ENCODE assay signal across 1 cellular context in the genomic region with DNA sequence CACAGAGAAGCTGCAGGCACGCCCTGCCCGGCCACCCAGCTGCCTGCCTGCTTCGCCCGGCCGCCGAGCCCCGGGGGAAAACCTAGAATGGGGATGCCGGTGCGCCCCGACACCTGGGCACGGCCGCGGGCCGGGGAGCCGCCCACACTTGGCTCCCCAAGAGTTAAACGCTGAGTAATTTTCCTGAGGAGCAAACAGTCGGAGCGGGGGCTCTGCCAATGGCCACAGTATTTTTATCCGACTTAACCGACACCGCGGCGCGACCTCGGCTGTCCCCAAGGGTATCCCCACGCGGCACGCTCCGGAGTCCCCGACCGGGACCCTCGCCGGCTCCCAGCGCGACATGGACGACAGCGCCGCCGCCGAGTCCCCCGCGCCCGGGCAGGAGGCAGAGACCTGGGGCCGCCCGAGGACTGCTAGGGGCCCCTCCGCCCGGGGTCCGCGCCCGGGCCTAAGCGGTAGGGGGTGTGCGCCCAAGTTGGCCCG.
TF ChIP-seq lines count a peak whose summit lies in the region.

No MANE protein-coding gene starts in this region.

TF ChIP-seq in HepG2, 621 proteins besides CTCF, POLR2A, EP300 and RAD21 (continued from another document and continues in another):
- TF ChIP-seq, protein P1, sequence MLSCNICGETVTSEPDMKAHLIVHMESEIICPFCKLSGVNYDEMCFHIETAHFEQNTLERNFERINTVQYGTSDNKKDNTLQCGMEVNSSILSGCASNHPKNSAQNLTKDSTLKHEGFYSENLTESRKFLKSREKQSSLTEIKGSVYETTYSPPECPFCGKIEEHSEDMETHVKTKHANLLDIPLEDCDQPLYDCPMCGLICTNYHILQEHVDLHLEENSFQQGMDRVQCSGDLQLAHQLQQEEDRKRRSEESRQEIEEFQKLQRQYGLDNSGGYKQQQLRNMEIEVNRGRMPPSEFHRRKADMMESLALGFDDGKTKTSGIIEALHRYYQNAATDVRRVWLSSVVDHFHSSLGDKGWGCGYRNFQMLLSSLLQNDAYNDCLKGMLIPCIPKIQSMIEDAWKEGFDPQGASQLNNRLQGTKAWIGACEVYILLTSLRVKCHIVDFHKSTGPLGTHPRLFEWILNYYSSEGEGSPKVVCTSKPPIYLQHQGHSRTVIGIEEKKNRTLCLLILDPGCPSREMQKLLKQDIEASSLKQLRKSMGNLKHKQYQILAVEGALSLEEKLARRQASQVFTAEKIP (CRISPR knock-in tag; IDR thresholded peaks at IDR 0.05; ENCODE audit: borderline replicate concordance) = no peak
- TF ChIP-seq, protein P2, sequence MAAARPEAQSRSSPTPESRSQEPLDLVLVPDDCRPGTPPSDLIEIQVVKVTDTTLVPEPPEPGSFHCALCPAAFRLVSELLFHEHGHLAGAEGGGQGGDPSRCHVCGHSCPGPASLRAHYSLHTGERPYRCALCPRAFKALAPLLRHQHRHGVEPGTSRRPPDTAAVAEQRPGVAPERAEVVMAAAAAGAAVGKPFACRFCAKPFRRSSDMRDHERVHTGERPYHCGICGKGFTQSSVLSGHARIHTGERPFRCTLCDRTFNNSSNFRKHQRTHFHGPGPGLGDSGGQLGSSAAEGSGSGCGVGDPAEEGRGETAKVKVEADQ (CRISPR knock-in tag; IDR thresholded peaks at IDR 0.05; ENCODE audit: borderline replicate concordance) = peak; percentile 45; the same call in 1 of the 2 replicates
- TF ChIP-seq GZF1 (CRISPR knock-in tag; IDR thresholded peaks at IDR 0.05) (no peak), STAG1 (CRISPR knock-in tag; IDR thresholded peaks at IDR 0.05) (0 out of 2 replicates have a peak, but pooled peaks have one; percentile 1), ZNF547 (CRISPR knock-in tag; IDR thresholded peaks at IDR 0.05) (peak; percentile 78), RFXAP (CRISPR knock-in tag; IDR thresholded peaks at IDR 0.05; ENCODE audit: borderline replicate concordance) (0 out of 2 replicates have a peak, but pooled peaks have one; percentile 12), ZNF720 (CRISPR knock-in tag; IDR thresholded peaks at IDR 0.05) (no peak), ZNF703 (CRISPR knock-in tag; IDR thresholded peaks at IDR 0.05; ENCODE audit: borderline replicate concordance) (peak; percentile 68; the same call in 1 of the 2 replicates), NKX3-1 (CRISPR knock-in tag; IDR thresholded peaks at IDR 0.05) (0 out of 2 replicates have a peak, but pooled peaks have one; percentile 12), RCOR2 (CRISPR knock-in tag; IDR thresholded peaks at IDR 0.05) (no peak), ZSCAN30 (CRISPR knock-in tag; IDR thresholded peaks at IDR 0.05) (no peak), ZNF652 (CRISPR knock-in tag; IDR thresholded peaks at IDR 0.05; ENCODE audit: borderline replicate concordance, low read depth) (no peak), HCFC1 (IDR thresholded peaks at IDR 0.05; ENCODE audit: low read depth, low read length) (no peak), ZNF337 (CRISPR knock-in tag; IDR thresholded peaks at IDR 0.05; ENCODE audit: borderline replicate concordance, low read depth) (0 out of 2 replicates have a peak, but pooled peaks have one; percentile 52), KAT7 (CRISPR knock-in tag; IDR thresholded peaks at IDR 0.05; ENCODE audit: borderline replicate concordance) (no peak), ZNF333 (CRISPR knock-in tag; IDR thresholded peaks at IDR 0.05; ENCODE audit: borderline replicate concordance) (peak; percentile 22; the same call in 1 of the 2 replicates), ZNF737 (CRISPR knock-in tag; IDR thresholded peaks at IDR 0.05; ENCODE audit: borderline replicate concordance) (0 out of 2 replicates have a peak, but pooled peaks have one; percentile 52), KDM5B (CRISPR knock-in tag; IDR thresholded peaks at IDR 0.05; ENCODE audit: borderline replicate concordance) (peak; percentile 7), RFXANK (CRISPR knock-in tag; IDR thresholded peaks at IDR 0.05) (no peak), ZNF101 (CRISPR knock-in tag; IDR thresholded peaks at IDR 0.05; ENCODE audit: borderline replicate concordance, low read depth) (no peak), ZFP37 (CRISPR knock-in tag; IDR thresholded peaks at IDR 0.05; ENCODE audit: borderline replicate concordance) (no peak), RORA (CRISPR knock-in tag; IDR thresholded peaks at IDR 0.05) (0 out of 2 replicates have a peak, but pooled peaks have one; percentile 77), ZNF850 (CRISPR knock-in tag; conservative IDR thresholded peaks at IDR 0.05) (no peak), SP140L (CRISPR knock-in tag; IDR thresholded peaks at IDR 0.05; ENCODE audit: borderline replicate concordance) (no peak), ZNF12 (CRISPR knock-in tag; IDR thresholded peaks at IDR 0.05) (no peak), ELF3 (CRISPR knock-in tag; IDR thresholded peaks at IDR 0.05) (no peak), ZSCAN22 (CRISPR knock-in tag; IDR thresholded peaks at IDR 0.05) (no peak), MTA3 (CRISPR knock-in tag; IDR thresholded peaks at IDR 0.05) (no peak), MEF2D (CRISPR knock-in tag; IDR thresholded peaks at IDR 0.05) (no peak)
- TF ChIP-seq, protein P3, sequence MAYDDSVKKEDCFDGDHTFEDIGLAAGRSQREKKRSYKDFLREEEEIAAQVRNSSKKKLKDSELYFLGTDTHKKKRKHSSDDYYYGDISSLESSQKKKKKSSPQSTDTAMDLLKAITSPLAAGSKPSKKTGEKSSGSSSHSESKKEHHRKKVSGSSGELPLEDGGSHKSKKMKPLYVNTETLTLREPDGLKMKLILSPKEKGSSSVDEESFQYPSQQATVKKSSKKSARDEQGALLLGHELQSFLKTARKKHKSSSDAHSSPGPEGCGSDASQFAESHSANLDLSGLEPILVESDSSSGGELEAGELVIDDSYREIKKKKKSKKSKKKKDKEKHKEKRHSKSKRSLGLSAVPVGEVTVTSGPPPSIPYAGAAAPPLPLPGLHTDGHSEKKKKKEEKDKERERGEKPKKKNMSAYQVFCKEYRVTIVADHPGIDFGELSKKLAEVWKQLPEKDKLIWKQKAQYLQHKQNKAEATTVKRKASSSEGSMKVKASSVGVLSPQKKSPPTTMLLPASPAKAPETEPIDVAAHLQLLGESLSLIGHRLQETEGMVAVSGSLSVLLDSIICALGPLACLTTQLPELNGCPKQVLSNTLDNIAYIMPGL (CRISPR knock-in tag; IDR thresholded peaks at IDR 0.05; ENCODE audit: borderline replicate concordance in 1 of 2, low read depth in 1 of 2) = peak in 1 of 2 experiments; percentile 62; a peak in 2 of 4 replicates
- TF ChIP-seq, protein P4, sequence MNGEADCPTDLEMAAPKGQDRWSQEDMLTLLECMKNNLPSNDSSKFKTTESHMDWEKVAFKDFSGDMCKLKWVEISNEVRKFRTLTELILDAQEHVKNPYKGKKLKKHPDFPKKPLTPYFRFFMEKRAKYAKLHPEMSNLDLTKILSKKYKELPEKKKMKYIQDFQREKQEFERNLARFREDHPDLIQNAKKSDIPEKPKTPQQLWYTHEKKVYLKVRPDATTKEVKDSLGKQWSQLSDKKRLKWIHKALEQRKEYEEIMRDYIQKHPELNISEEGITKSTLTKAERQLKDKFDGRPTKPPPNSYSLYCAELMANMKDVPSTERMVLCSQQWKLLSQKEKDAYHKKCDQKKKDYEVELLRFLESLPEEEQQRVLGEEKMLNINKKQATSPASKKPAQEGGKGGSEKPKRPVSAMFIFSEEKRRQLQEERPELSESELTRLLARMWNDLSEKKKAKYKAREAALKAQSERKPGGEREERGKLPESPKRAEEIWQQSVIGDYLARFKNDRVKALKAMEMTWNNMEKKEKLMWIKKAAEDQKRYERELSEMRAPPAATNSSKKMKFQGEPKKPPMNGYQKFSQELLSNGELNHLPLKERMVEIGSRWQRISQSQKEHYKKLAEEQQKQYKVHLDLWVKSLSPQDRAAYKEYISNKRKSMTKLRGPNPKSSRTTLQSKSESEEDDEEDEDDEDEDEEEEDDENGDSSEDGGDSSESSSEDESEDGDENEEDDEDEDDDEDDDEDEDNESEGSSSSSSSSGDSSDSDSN (CRISPR knock-in tag; IDR thresholded peaks at IDR 0.05) = peak; percentile 34; the same call in 1 of the 2 replicates
- TF ChIP-seq, protein P5, sequence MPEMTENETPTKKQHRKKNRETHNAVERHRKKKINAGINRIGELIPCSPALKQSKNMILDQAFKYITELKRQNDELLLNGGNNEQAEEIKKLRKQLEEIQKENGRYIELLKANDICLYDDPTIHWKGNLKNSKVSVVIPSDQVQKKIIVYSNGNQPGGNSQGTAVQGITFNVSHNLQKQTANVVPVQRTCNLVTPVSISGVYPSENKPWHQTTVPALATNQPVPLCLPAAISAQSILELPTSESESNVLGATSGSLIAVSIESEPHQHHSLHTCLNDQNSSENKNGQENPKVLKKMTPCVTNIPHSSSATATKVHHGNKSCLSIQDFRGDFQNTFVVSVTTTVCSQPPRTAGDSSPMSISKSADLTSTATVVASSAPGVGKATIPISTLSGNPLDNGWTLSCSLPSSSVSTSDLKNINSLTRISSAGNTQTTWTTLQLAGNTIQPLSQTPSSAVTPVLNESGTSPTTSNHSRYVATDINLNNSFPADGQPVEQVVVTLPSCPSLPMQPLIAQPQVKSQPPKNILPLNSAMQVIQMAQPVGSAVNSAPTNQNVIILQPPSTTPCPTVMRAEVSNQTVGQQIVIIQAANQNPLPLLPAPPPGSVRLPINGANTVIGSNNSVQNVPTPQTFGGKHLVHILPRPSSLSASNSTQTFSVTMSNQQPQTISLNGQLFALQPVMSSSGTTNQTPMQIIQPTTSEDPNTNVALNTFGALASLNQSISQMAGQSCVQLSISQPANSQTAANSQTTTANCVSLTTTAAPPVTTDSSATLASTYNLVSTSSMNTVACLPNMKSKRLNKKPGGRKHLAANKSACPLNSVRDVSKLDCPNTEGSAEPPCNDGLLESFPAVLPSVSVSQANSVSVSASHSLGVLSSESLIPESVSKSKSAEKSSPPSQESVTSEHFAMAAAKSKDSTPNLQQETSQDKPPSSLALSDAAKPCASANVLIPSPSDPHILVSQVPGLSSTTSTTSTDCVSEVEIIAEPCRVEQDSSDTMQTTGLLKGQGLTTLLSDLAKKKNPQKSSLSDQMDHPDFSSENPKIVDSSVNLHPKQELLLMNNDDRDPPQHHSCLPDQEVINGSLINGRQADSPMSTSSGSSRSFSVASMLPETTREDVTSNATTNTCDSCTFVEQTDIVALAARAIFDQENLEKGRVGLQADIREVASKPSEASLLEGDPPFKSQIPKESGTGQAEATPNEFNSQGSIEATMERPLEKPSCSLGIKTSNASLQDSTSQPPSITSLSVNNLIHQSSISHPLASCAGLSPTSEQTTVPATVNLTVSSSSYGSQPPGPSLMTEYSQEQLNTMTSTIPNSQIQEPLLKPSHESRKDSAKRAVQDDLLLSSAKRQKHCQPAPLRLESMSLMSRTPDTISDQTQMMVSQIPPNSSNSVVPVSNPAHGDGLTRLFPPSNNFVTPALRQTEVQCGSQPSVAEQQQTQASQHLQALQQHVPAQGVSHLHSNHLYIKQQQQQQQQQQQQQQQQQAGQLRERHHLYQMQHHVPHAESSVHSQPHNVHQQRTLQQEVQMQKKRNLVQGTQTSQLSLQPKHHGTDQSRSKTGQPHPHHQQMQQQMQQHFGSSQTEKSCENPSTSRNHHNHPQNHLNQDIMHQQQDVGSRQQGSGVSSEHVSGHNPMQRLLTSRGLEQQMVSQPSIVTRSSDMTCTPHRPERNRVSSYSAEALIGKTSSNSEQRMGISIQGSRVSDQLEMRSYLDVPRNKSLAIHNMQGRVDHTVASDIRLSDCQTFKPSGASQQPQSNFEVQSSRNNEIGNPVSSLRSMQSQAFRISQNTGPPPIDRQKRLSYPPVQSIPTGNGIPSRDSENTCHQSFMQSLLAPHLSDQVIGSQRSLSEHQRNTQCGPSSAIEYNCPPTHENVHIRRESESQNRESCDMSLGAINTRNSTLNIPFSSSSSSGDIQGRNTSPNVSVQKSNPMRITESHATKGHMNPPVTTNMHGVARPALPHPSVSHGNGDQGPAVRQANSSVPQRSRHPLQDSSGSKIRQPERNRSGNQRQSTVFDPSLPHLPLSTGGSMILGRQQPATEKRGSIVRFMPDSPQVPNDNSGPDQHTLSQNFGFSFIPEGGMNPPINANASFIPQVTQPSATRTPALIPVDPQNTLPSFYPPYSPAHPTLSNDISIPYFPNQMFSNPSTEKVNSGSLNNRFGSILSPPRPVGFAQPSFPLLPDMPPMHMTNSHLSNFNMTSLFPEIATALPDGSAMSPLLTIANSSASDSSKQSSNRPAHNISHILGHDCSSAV (CRISPR knock-in tag; IDR thresholded peaks at IDR 0.05; ENCODE audit: borderline replicate concordance) = no peak
- TF ChIP-seq, protein P6, sequence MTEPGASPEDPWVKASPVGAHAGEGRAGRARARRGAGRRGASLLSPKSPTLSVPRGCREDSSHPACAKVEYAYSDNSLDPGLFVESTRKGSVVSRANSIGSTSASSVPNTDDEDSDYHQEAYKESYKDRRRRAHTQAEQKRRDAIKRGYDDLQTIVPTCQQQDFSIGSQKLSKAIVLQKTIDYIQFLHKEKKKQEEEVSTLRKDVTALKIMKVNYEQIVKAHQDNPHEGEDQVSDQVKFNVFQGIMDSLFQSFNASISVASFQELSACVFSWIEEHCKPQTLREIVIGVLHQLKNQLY (CRISPR knock-in tag; IDR thresholded peaks at IDR 0.05) = 0 out of 2 replicates have a peak, but pooled peaks have one; percentile 10
- TF ChIP-seq, protein P7, sequence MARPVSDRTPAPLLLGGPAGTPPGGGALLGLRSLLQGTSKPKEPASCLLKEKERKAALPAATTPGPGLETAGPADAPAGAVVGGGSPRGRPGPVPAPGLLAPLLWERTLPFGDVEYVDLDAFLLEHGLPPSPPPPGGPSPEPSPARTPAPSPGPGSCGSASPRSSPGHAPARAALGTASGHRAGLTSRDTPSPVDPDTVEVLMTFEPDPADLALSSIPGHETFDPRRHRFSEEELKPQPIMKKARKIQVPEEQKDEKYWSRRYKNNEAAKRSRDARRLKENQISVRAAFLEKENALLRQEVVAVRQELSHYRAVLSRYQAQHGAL (CRISPR knock-in tag; IDR thresholded peaks at IDR 0.05; ENCODE audit: not compliant biosample characterization) = no peak
- TF ChIP-seq, protein P8, sequence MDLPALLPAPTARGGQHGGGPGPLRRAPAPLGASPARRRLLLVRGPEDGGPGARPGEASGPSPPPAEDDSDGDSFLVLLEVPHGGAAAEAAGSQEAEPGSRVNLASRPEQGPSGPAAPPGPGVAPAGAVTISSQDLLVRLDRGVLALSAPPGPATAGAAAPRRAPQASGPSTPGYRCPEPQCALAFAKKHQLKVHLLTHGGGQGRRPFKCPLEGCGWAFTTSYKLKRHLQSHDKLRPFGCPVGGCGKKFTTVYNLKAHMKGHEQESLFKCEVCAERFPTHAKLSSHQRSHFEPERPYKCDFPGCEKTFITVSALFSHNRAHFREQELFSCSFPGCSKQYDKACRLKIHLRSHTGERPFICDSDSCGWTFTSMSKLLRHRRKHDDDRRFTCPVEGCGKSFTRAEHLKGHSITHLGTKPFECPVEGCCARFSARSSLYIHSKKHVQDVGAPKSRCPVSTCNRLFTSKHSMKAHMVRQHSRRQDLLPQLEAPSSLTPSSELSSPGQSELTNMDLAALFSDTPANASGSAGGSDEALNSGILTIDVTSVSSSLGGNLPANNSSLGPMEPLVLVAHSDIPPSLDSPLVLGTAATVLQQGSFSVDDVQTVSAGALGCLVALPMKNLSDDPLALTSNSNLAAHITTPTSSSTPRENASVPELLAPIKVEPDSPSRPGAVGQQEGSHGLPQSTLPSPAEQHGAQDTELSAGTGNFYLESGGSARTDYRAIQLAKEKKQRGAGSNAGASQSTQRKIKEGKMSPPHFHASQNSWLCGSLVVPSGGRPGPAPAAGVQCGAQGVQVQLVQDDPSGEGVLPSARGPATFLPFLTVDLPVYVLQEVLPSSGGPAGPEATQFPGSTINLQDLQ (CRISPR knock-in tag; IDR thresholded peaks at IDR 0.05) = no peak
